In genomic region chr21:41816583-41817165, GRCh38 we compare ENCODE assay signal across 8 cellular contexts. TPM values are rescaled to one million over a fixed set of nuclear protein-coding genes. Genes with fewer than 3 reads are reported as not detected.
DNase-seq lines count a peak whose midpoint lies in the region; ATAC-seq and TF ChIP-seq lines count a peak whose summit lies in the region.

No MANE protein-coding gene starts in this region.

- no peaks in the 10 kb centered on the region for H3K9me2 ChIP-seq in MM.1S (replicated peaks; ENCODE audit: insufficient read depth, low read length)

- H3K36me3 ChIP-seq in MM.1S (replicated peaks; ENCODE audit: insufficient read depth, low read length): no peaks in the 10 kb centered on the region
- peaks cover 3% of the 10 kb centered on the region for H3K36me3 ChIP-seq in kidney epithelial cell (ENCODE audit: control insufficient read depth, insufficient read depth, low read length)

- H3K27me3 ChIP-seq in MM.1S (replicated peaks; ENCODE audit: insufficient read depth, low read length) (no peaks in the 10 kb centered on the region), kidney epithelial cell (ENCODE audit: control insufficient read depth, insufficient read depth, low read length) (no peaks in the 10 kb centered on the region)

- no peak overlapping the region for H3K4me3 Mint-ChIP-seq in activated B cell treated with CpG ODN at 0.5 μM for 24 hours

- H3K4me1 ChIP-seq in MM.1S (ENCODE audit: low read length): peaks cover 5% of the 10 kb centered on the region

- peak; percentile 96 for TF ChIP-seq CTCF in MM.1S (IDR thresholded peaks at IDR 0.05; ENCODE audit: low read length)
- no peak for TF ChIP-seq CTCF in activated B cell treated with CpG ODN at 0.5 μM for 24 hours (IDR thresholded peaks at IDR 0.05)
- TF ChIP-seq CTCF in cardiac fibroblast (IDR thresholded peaks at IDR 0.05; ENCODE audit: low read depth, low read length): peak; percentile 90
- peak; percentile 94 for TF ChIP-seq CTCF in kidney epithelial cell (IDR thresholded peaks at IDR 0.05; ENCODE audit: insufficient read depth, low read length, poor library complexity, severe bottlenecking)

- H3K9ac ChIP-seq in MM.1S (ENCODE audit: low read length): no peak overlapping the region

- no peaks in the 10 kb centered on the region for H4K20me1 ChIP-seq in MM.1S (ENCODE audit: insufficient read depth, low read length)

- peak overlapping the region; percentile 17; the same call in 1 of the 2 replicates for H3K27ac ChIP-seq in MM.1S (ENCODE audit: low read length)

- 0 out of 2 replicates have a peak overlapping the region, but pooled peaks have one; percentile 9 for H2AFZ ChIP-seq in MM.1S (ENCODE audit: low read length)

- intact Hi-C loops in activated B cell treated with CpG ODN at 0.5 μM for 24 hours (cut with micrococcal nuclease): loop anchor here (1.0 to 5.0 kb wide), 13 partner anchors 51 to 696 kb away; partner anchors contain the start of genes PRDM15 and ZBTB21

- POLR2A ChIA-PET in activated B cell treated with CpG ODN at 0.5 μM for 24 hours (lab: Charles Lee): interaction anchor here (0.7 to 1.4 kb wide), 5 partner anchors 8 to 300 kb away, joined by 3 to 6 read pairs (median 3); no protein-coding TSS in a partner anchor

- H3K4me3 ChIP-seq in MM.1S (ENCODE audit: low read length) (no peak overlapping the region), cardiac fibroblast (replicated peaks in 1 of 2; ENCODE audit: low read depth in 2 of 2, low read length in 2 of 2) (no peak overlapping the region), kidney epithelial cell (ENCODE audit: low read depth, low read length) (no peak overlapping the region)

- peak overlapping the region; percentile 4; the same call in 1 of the 2 replicates for H3K4me2 ChIP-seq in MM.1S (ENCODE audit: low read depth, low read length)

- H3K36me3 Mint-ChIP-seq in activated B cell treated with CpG ODN at 0.5 μM for 24 hours (ENCODE audit: low read depth): peaks cover 47% of the 10 kb centered on the region

- CTCF ChIA-PET in activated B cell treated with CpG ODN at 0.5 μM for 24 hours (lab: Charles Lee): interaction anchor here (0.6 to 4.2 kb wide), 33 partner anchors 9 to 535 kb away, joined by 3 to 102 read pairs (median 5); no protein-coding TSS in a partner anchor

- no peaks in the 10 kb centered on the region for H3K9me3 Mint-ChIP-seq in activated B cell treated with CpG ODN at 0.5 μM for 24 hours

- H3K4me1 Mint-ChIP-seq in activated B cell treated with CpG ODN at 0.5 μM for 24 hours: peaks cover 8% of the 10 kb centered on the region

- no peak overlapping the region for H3K27ac Mint-ChIP-seq in activated B cell treated with CpG ODN at 0.5 μM for 24 hours

- no peaks in the 10 kb centered on the region for H3K27me3 Mint-ChIP-seq in activated B cell treated with CpG ODN at 0.5 μM for 24 hours

- peak; percentile 3 to 8 for DNase-seq in AML-193 (lab: John Stamatoyannopoulos, UW)
- peak; percentile 88 for DNase-seq in GM19240 (ENCODE audit: insufficient read length, low spot score)
- DNase-seq in MM.1S: peak; percentile 87
- DNase-seq in activated B cell treated with CpG ODN at 0.5 μM for 24 hours: peak; percentile 53
- peak; percentile 67 to 70 for DNase-seq in cardiac fibroblast (ENCODE audit: low read depth in 2 of 2)
- peak; percentile 7 for DNase-seq in kidney epithelial cell (ENCODE audit: low read depth)
- peak; percentile 54 for DNase-seq in stimulated activated CD4-positive, alpha-beta T cell treated with anti-CD3 and anti-CD28 coated beads, Interleukin-1b, Interleukin-23, amount 100 ng/mL, for 48 hours

- H3K9me3 ChIP-seq in MM.1S (replicated peaks; ENCODE audit: insufficient read depth, low read length): no peaks in the 10 kb centered on the region

- peaks cover 13% of the 10 kb centered on the region for H3F3A ChIP-seq in MM.1S (ENCODE audit: insufficient read depth, low read length)

- no peaks in the 10 kb centered on the region for H3K79me2 ChIP-seq in MM.1S (ENCODE audit: low read length)

- ATAC-seq in activated B cell treated with CpG ODN at 0.5 μM for 24 hours (ENCODE audit: low read depth): peak; percentile 94
- no peak for ATAC-seq in HG03097 (IDR thresholded peaks at IDR 0.05; ENCODE audit: low FRiP score, unreplicated experiment)

RNA-seq across cellular contexts. Expression of gene RIPK4, which starts 49.8 kb away (rescaled TPM):
- total RNA-seq in activated B cell treated with CpG ODN at 0.5 μM for 24 hours (0.07 TPM in 1 of 2 replicates, not detected in the other), kidney epithelial cell (17.6 and 20.5 TPM in 2 replicates)

Comparison
In these comparisons a context has a peak if more than half of its experiments do, and no peak if none do; other contexts are left out.
1. DNase-seq: peak in every context shown above with its lines; median percentile 88 in GM19240; 87 in MM.1S; 68 in cardiac fibroblast; 54 in stimulated activated CD4-positive, alpha-beta T cell treated with anti-CD3 and anti-CD28 coated beads, Interleukin-1b, Interleukin-23, amount 100 ng/mL, for 48 hours; 53 in activated B cell treated with CpG ODN at 0.5 μM for 24 hours; 7 in kidney epithelial cell; 6 in AML-193.
2. RNA of gene RIPK4, which starts 49.8 kb away (total RNA-seq): 17.6 to 20.5 TPM in kidney epithelial cell; 0.07 TPM in activated B cell treated with CpG ODN at 0.5 μM for 24 hours; every median in the first group is over 10 times any median in the second.